31 cellular contexts compared by ENCODE assay signal in genomic region chr16:27903046-27903655, GRCh38.
"Had no signal": no experiment of that assay in that cellular context is flagged by ENCODE, and none has a peak within 500 bp of the region (broad histone marks: within the 10 kb centered on the region; RNA-seq: fewer than 3 reads in every experiment).

No MANE protein-coding gene starts in this region.

- H3K27ac ChIP-seq: adrenal gland, body of pancreas, esophagus muscularis mucosa, gastroesophageal sphincter had no signal

- H3K4me3 Mint-ChIP-seq: activated CD4-positive, alpha-beta memory T cell treated with anti-CD3 and anti-CD28 coated beads for 36 hours; activated CD4-positive, alpha-beta T cell treated with anti-CD3 and anti-CD28 coated beads for 36 hours; activated CD4-positive, alpha-beta T cell treated with anti-CD3 and anti-CD28 coated beads, Interleukin-2, amount 10 ng/mL, durations not matched to agents 24 days and 14 days; activated CD8-positive, alpha-beta memory T cell treated with anti-CD3 and anti-CD28 coated beads, Interleukin-2, amount 10 ng/mL, durations not matched to agents 7 days and 5 days; activated CD8-positive, alpha-beta T cell treated with anti-CD3 and anti-CD28 coated beads, Interleukin-2, amount 10 ng/mL, durations not matched to agents 7 days and 5 days; activated naive CD4-positive, alpha-beta T cell treated with anti-CD3 and anti-CD28 coated beads for 36 hours; activated naive CD4-positive, alpha-beta T cell treated with anti-CD3 and anti-CD28 coated beads, Interleukin-2, amount 50 U/mL, for 24 hours; activated naive CD8-positive, alpha-beta T cell treated with anti-CD3 and anti-CD28 coated beads for 36 hours; activated naive CD8-positive, alpha-beta T cell treated with anti-CD3 and anti-CD28 coated beads, Interleukin-2, amount 50 U/mL, for 24 hours; activated T-helper 1 cell treated with anti-CD3 and anti-CD28 coated beads, Interleukin-12 subunit alpha, Interleukin-12 subunit beta, Interleukin-2, Interleukin-4 antibody, amounts not matched to agents 30 ng/mL and 10 ng/mL and 1 ng/mL, durations not matched to agents 14 hours and 24 hours and 36 hours; effector memory CD8-positive, alpha-beta T cell had no signal

- H3K36me3 ChIP-seq: adrenal gland, esophagus muscularis mucosa, gastroesophageal sphincter had no signal

- DNase-seq: activated CD4-positive, alpha-beta memory T cell treated with anti-CD3 and anti-CD28 coated beads for 36 hours; activated CD4-positive, alpha-beta T cell treated with anti-CD3 and anti-CD28 coated beads for 36 hours; activated CD4-positive, alpha-beta T cell treated with anti-CD3 and anti-CD28 coated beads, Interleukin-2, amount 10 ng/mL, durations not matched to agents 24 days and 14 days; activated CD4-positive, CD25-positive, alpha-beta regulatory T cell; activated CD4-positive, CD25-positive, alpha-beta regulatory T cell treated with anti-CD3 and anti-CD28 coated beads, Interleukin-2, amount 50 U/mL, for 72 hours; activated CD8-positive, alpha-beta memory T cell treated with anti-CD3 and anti-CD28 coated beads, Interleukin-2, amount 10 ng/mL, durations not matched to agents 7 days and 5 days; activated CD8-positive, alpha-beta memory T cell treated with anti-CD3 and anti-CD28 coated beads, Interleukin-2, amount 50 U/mL, for 4 hours; activated CD8-positive, alpha-beta T cell treated with anti-CD3 and anti-CD28 coated beads, Interleukin-2, amount 10 ng/mL, durations not matched to agents 7 days and 5 days; activated effector memory CD4-positive, alpha-beta T cell treated with anti-CD3 and anti-CD28 coated beads, Interleukin-2, amount 50 U/mL, for 16 hours; activated naive CD4-positive, alpha-beta T cell treated with anti-CD3 and anti-CD28 coated beads for 36 hours; activated naive CD8-positive, alpha-beta T cell treated with anti-CD3 and anti-CD28 coated beads for 36 hours; activated naive CD8-positive, alpha-beta T cell treated with anti-CD3 and anti-CD28 coated beads, Interleukin-2, amount 50 U/mL, for 24 hours; activated T-cell treated with anti-CD3 and anti-CD28 coated beads, Interleukin-2, amount 50 U/mL, for 1 hour; activated T-cell treated with anti-CD3 and anti-CD28 coated beads, Interleukin-2, amount 50 U/mL, for 48 hours; adrenal gland; amygdala; aorta; body of pancreas; caudate nucleus; cortex of kidney; dermis blood vessel endothelial cell; effector CD4-positive, alpha-beta T cell; effector memory CD8-positive, alpha-beta T cell; erythroblast; foreskin melanocyte; T-helper 2 cell had no signal

- H3K4me1 Mint-ChIP-seq: activated CD4-positive, alpha-beta T cell treated with anti-CD3 and anti-CD28 coated beads for 36 hours; activated CD4-positive, alpha-beta T cell treated with anti-CD3 and anti-CD28 coated beads, Interleukin-2, amount 10 ng/mL, durations not matched to agents 24 days and 14 days; activated CD8-positive, alpha-beta memory T cell treated with anti-CD3 and anti-CD28 coated beads, Interleukin-2, amount 10 ng/mL, durations not matched to agents 7 days and 5 days; activated naive CD4-positive, alpha-beta T cell treated with anti-CD3 and anti-CD28 coated beads, Interleukin-2, amount 50 U/mL, for 24 hours; activated naive CD8-positive, alpha-beta T cell treated with anti-CD3 and anti-CD28 coated beads for 36 hours; activated naive CD8-positive, alpha-beta T cell treated with anti-CD3 and anti-CD28 coated beads, Interleukin-2, amount 50 U/mL, for 24 hours had no signal

- H3K9me3 Mint-ChIP-seq: activated CD4-positive, alpha-beta memory T cell treated with anti-CD3 and anti-CD28 coated beads for 36 hours; activated CD4-positive, alpha-beta T cell treated with anti-CD3 and anti-CD28 coated beads, Interleukin-2, amount 10 ng/mL, durations not matched to agents 24 days and 14 days; activated naive CD4-positive, alpha-beta T cell treated with anti-CD3 and anti-CD28 coated beads for 36 hours; activated naive CD4-positive, alpha-beta T cell treated with anti-CD3 and anti-CD28 coated beads, Interleukin-2, amount 50 U/mL, for 24 hours; activated naive CD8-positive, alpha-beta T cell treated with anti-CD3 and anti-CD28 coated beads for 36 hours; activated naive CD8-positive, alpha-beta T cell treated with anti-CD3 and anti-CD28 coated beads, Interleukin-2, amount 50 U/mL, for 24 hours; activated T-helper 1 cell treated with anti-CD3 and anti-CD28 coated beads, Interleukin-12 subunit alpha, Interleukin-12 subunit beta, Interleukin-2, Interleukin-4 antibody, amounts not matched to agents 30 ng/mL and 10 ng/mL and 1 ng/mL, durations not matched to agents 14 hours and 24 hours and 36 hours; activated T-helper 2 cell treated with anti-CD3 and anti-CD28 coated beads, Interferon-gamma antibody, Interleukin-2, Interleukin-4, amounts not matched to agents 10 μg/mL and 5 μg/mL and 100 μg/mL, durations not matched to agents 14 hours and 24 hours and 36 hours; effector memory CD8-positive, alpha-beta T cell had no signal

- H3K4me1 ChIP-seq: adrenal gland, body of pancreas, esophagus muscularis mucosa, gastroesophageal sphincter had no signal

- H3K9me3 ChIP-seq: adrenal gland, body of pancreas, esophagus muscularis mucosa had no signal

- H3K27me3 Mint-ChIP-seq: activated CD4-positive, alpha-beta T cell treated with anti-CD3 and anti-CD28 coated beads, Interleukin-2, amount 10 ng/mL, durations not matched to agents 24 days and 14 days; activated CD8-positive, alpha-beta memory T cell treated with anti-CD3 and anti-CD28 coated beads, Interleukin-2, amount 10 ng/mL, durations not matched to agents 7 days and 5 days had no signal

- H3K27me3 ChIP-seq: adrenal gland, body of pancreas had no signal

- H3K27ac Mint-ChIP-seq: activated CD4-positive, alpha-beta memory T cell treated with anti-CD3 and anti-CD28 coated beads for 36 hours; activated CD4-positive, alpha-beta T cell treated with anti-CD3 and anti-CD28 coated beads for 36 hours; activated CD4-positive, alpha-beta T cell treated with anti-CD3 and anti-CD28 coated beads, Interleukin-2, amount 10 ng/mL, durations not matched to agents 24 days and 14 days; activated CD8-positive, alpha-beta memory T cell treated with anti-CD3 and anti-CD28 coated beads, Interleukin-2, amount 10 ng/mL, durations not matched to agents 7 days and 5 days; activated CD8-positive, alpha-beta T cell treated with anti-CD3 and anti-CD28 coated beads, Interleukin-2, amount 10 ng/mL, durations not matched to agents 7 days and 5 days; activated naive CD4-positive, alpha-beta T cell treated with anti-CD3 and anti-CD28 coated beads for 36 hours; activated naive CD4-positive, alpha-beta T cell treated with anti-CD3 and anti-CD28 coated beads, Interleukin-2, amount 50 U/mL, for 24 hours; activated naive CD8-positive, alpha-beta T cell treated with anti-CD3 and anti-CD28 coated beads for 36 hours; activated naive CD8-positive, alpha-beta T cell treated with anti-CD3 and anti-CD28 coated beads, Interleukin-2, amount 50 U/mL, for 24 hours; activated T-helper 1 cell treated with anti-CD3 and anti-CD28 coated beads, Interleukin-12 subunit alpha, Interleukin-12 subunit beta, Interleukin-2, Interleukin-4 antibody, amounts not matched to agents 30 ng/mL and 10 ng/mL and 1 ng/mL, durations not matched to agents 14 hours and 24 hours and 36 hours; activated T-helper 2 cell treated with anti-CD3 and anti-CD28 coated beads, Interferon-gamma antibody, Interleukin-2, Interleukin-4, amounts not matched to agents 10 μg/mL and 5 μg/mL and 100 μg/mL, durations not matched to agents 14 hours and 24 hours and 36 hours; effector memory CD8-positive, alpha-beta T cell had no signal

- ATAC-seq: activated CD4-positive, alpha-beta T cell treated with anti-CD3 and anti-CD28 coated beads for 36 hours; activated CD8-positive, alpha-beta memory T cell treated with anti-CD3 and anti-CD28 coated beads, Interleukin-2, amount 10 ng/mL, durations not matched to agents 7 days and 5 days; activated CD8-positive, alpha-beta T cell treated with anti-CD3 and anti-CD28 coated beads, Interleukin-2, amount 10 ng/mL, durations not matched to agents 7 days and 5 days; activated naive CD8-positive, alpha-beta T cell treated with anti-CD3 and anti-CD28 coated beads, Interleukin-2, amount 50 U/mL, for 24 hours; body of pancreas; effector memory CD8-positive, alpha-beta T cell; gastroesophageal sphincter had no signal

- H3K36me3 Mint-ChIP-seq: activated CD4-positive, alpha-beta memory T cell treated with anti-CD3 and anti-CD28 coated beads for 36 hours; activated CD8-positive, alpha-beta memory T cell treated with anti-CD3 and anti-CD28 coated beads, Interleukin-2, amount 10 ng/mL, durations not matched to agents 7 days and 5 days; activated naive CD4-positive, alpha-beta T cell treated with anti-CD3 and anti-CD28 coated beads, Interleukin-2, amount 50 U/mL, for 24 hours; activated naive CD8-positive, alpha-beta T cell treated with anti-CD3 and anti-CD28 coated beads for 36 hours had no signal

- H3K4me3 ChIP-seq: adrenal gland, body of pancreas, esophagus muscularis mucosa, gastroesophageal sphincter had no signal
